Comparison of ENCODE assay signal across 9 cellular contexts in the genomic region with DNA sequence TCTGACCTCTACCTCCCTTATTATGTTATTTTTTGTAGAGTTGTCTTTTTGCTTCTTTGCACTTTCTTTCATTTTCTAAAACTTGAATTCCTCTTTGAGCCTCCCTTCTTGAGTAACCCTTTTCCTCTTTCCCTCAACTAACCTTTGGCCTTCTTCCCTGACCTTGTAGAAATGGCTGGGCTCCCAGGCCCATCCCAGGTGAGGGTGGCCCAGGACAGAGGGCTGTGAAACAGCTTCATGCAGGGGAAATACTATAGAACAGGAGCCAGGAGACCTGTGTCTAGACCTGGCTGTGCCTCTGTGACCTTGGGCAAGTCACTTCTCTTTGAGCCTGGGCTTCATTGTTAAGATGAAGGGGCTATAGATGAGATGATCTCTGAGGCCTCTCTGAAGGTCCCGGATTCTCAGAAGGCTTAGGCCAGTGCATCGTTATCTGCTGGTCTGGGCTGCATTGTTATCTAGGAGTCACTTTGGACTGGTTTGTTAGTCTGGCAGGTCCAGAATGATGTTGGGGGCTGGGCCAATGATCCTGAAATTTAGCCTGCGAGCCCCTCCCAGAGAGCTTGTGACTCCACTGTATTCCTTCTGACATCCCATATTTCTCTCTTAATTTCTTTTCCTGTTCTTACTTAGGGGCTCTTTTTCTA. TPM values are rescaled to one million over a fixed set of nuclear protein-coding genes. Genes with fewer than 3 reads are reported as not detected.
DNase-seq lines count a peak whose midpoint lies in the region; ATAC-seq and TF ChIP-seq lines count a peak whose summit lies in the region.
"Had no signal": no experiment of that assay in that cellular context is flagged by ENCODE, and none has a peak within 500 bp of the region (broad histone marks: within the 10 kb centered on the region; RNA-seq: fewer than 3 reads in every experiment).

No MANE protein-coding gene starts in this region.

- intact Hi-C loops in dendritic cell treated with granulocyte-macrophage colony-stimulating factor and Interleukin-4, amounts not matched to agents 40 ng/mL and 50 ng/mL, for 4 days (cut with micrococcal nuclease), result no loop called here

- H3K9ac ChIP-seq in KMS-11, result no peak overlapping the region

- POLR2A ChIA-PET in naive thymus-derived CD8-positive, alpha-beta T cell (lab: Charles Lee), result interaction anchor here (0.7 to 7.8 kb wide), 6 partner anchors 6 to 79 kb away, joined by 3 to 82 read pairs (median 16); a partner anchor contains a TSS

- peaks cover 33% of the 10 kb centered on the region for H3K36me3 Mint-ChIP-seq in dendritic cell treated with granulocyte-macrophage colony-stimulating factor and Interleukin-4, amounts not matched to agents 40 ng/mL and 50 ng/mL, for 4 days (ENCODE audit: low read depth)
- H3K36me3 Mint-ChIP-seq in naive thymus-derived CD8-positive, alpha-beta T cell, result peaks cover 0 to 11% (median 0%) of the 10 kb centered on the region in 3 donors

- peak overlapping the region; percentile 29 for H3K27ac Mint-ChIP-seq in dendritic cell treated with granulocyte-macrophage colony-stimulating factor and Interleukin-4, amounts not matched to agents 40 ng/mL and 50 ng/mL, for 4 days
- peak overlapping the region; percentile 73 to 94 (median 91) for H3K27ac Mint-ChIP-seq in naive thymus-derived CD8-positive, alpha-beta T cell

- H3K27me3 Mint-ChIP-seq in dendritic cell treated with granulocyte-macrophage colony-stimulating factor and Interleukin-4, amounts not matched to agents 40 ng/mL and 50 ng/mL, for 4 days, result peaks cover 37% of the 10 kb centered on the region
- no peaks in the 10 kb centered on the region for H3K27me3 Mint-ChIP-seq in naive thymus-derived CD8-positive, alpha-beta T cell

- H3K27ac ChIP-seq in ACC112 (ENCODE audit: low read depth, low read length) (no peak overlapping the region), KMS-11 (no peak overlapping the region), SJCRH30 (no peak overlapping the region)

- H3K9me3 Mint-ChIP-seq in dendritic cell treated with granulocyte-macrophage colony-stimulating factor and Interleukin-4, amounts not matched to agents 40 ng/mL and 50 ng/mL, for 4 days, result no peaks in the 10 kb centered on the region
- no peaks in the 10 kb centered on the region for H3K9me3 Mint-ChIP-seq in naive thymus-derived CD8-positive, alpha-beta T cell

- H3K4me3 ChIP-seq in ACC112 (ENCODE audit: low read depth, low read length) (peak overlapping the region; percentile 99), KMS-11 (IDR thresholded peaks at IDR 0.05; ENCODE audit: insufficient read depth, low read depth, low read length) (no peak overlapping the region), SJCRH30 (no peak overlapping the region; the same call in 1 of the 2 replicates)

- no peaks in the 10 kb centered on the region for H3K27me3 ChIP-seq in ACC112 (ENCODE audit: insufficient read depth, low read length)
- H3K27me3 ChIP-seq in KMS-11 (ENCODE audit: insufficient read depth, low read depth), result no peaks in the 10 kb centered on the region
- H3K27me3 ChIP-seq in SJCRH30, result no peaks in the 10 kb centered on the region

- no peaks in the 10 kb centered on the region for H4K20me1 ChIP-seq in KMS-11 (ENCODE audit: insufficient read depth)

- H3K36me3 ChIP-seq in ACC112 (ENCODE audit: insufficient read depth, low read length), result peaks cover 7% of the 10 kb centered on the region; the same call in 1 of the 2 replicates
- H3K36me3 ChIP-seq in KMS-11 (ENCODE audit: insufficient read depth), result no peaks in the 10 kb centered on the region
- peaks cover 29% of the 10 kb centered on the region for H3K36me3 ChIP-seq in SJCRH30

- H3K79me2 ChIP-seq in ACC112 (ENCODE audit: control insufficient read depth, insufficient read depth, low read length, unreplicated experiment), result peaks cover 60% of the 10 kb centered on the region
- H3K79me2 ChIP-seq in KMS-11 (ENCODE audit: insufficient read depth, low read depth), result peaks cover 20% of the 10 kb centered on the region; the same call in 1 of the 2 replicates

- H3K4me2 ChIP-seq in KMS-11, result 0 out of 2 replicates have a peak overlapping the region, but pooled peaks have one; percentile 78

- peaks cover 61% of the 10 kb centered on the region for H3K4me1 Mint-ChIP-seq in dendritic cell treated with granulocyte-macrophage colony-stimulating factor and Interleukin-4, amounts not matched to agents 40 ng/mL and 50 ng/mL, for 4 days (ENCODE audit: low read depth)
- H3K4me1 Mint-ChIP-seq in naive thymus-derived CD8-positive, alpha-beta T cell, result peaks cover 37 to 56% (median 55%) of the 10 kb centered on the region in 4 donors

- peak overlapping the region; percentile 89 for H3K4me3 Mint-ChIP-seq in dendritic cell treated with granulocyte-macrophage colony-stimulating factor and Interleukin-4, amounts not matched to agents 40 ng/mL and 50 ng/mL, for 4 days
- H3K4me3 Mint-ChIP-seq in naive thymus-derived CD8-positive, alpha-beta T cell, result peak overlapping the region in 9 of 10 donors; percentile 74 to 91 (median 86)

- in situ Hi-C loops in KBM-7 (cut with MboI; ENCODE audit: low pct_unique_long_range_greater_than_20kb, low sequenced_read_pairs), result no loop called here

- no peak for TF ChIP-seq CTCF in KMS-11 (conservative IDR thresholded peaks at IDR 0.05; ENCODE audit: low read depth, low read length)

- no peaks in the 10 kb centered on the region for H3K9me3 ChIP-seq in SJCRH30 (replicated peaks)

- DNase-seq in naive thymus-derived CD8-positive, alpha-beta T cell, result no peak
- DNase-seq in SJCRH30 (no peak), NCI-H82 treated with DMSO at 0.1 percent for 48 hours (lab: John Stamatoyannopoulos, UW; ENCODE audit: unreplicated experiment) (no peak), KBM-7 (no peak)
- DNase-seq: GF-D8 had no signal

- no peak for ATAC-seq in naive thymus-derived CD8-positive, alpha-beta T cell
- no peak for ATAC-seq in HG03432 (IDR thresholded peaks at IDR 0.05; ENCODE audit: unreplicated experiment)

- H2AFZ ChIP-seq in ACC112 (ENCODE audit: low read length, unreplicated experiment) (no peak overlapping the region), KMS-11 (ENCODE audit: low read depth) (no peak overlapping the region)

- H3K4me1 ChIP-seq in ACC112 (ENCODE audit: control insufficient read depth, insufficient read depth, low read length, unreplicated experiment) (peaks cover 66% of the 10 kb centered on the region), KMS-11 (ENCODE audit: low read depth, poor library complexity, severe bottlenecking) (peaks cover 29% of the 10 kb centered on the region), SJCRH30 (peaks cover 19% of the 10 kb centered on the region)

RNA-seq across cellular contexts. Expression of a gene that starts 2.2 kb away (rescaled TPM):
- 10 to 100 TPM; 25.7 to 30.3 TPM for total RNA-seq in naive thymus-derived CD8-positive, alpha-beta T cell
- polyA plus RNA-seq in naive thymus-derived CD8-positive, alpha-beta T cell, result 1 to 10 TPM in 2 of 3 donors, under 1 TPM in 1; 0.35 to 1.4 (median 1.1) TPM
- total RNA-seq in SJCRH30 (2014; rRNA removed; shearing (Covaris generic)), result 13.2 and 14.2 TPM in 2 replicates

RNA-seq across cellular contexts. Expression of a gene that starts 13.7 kb away (rescaled TPM):
- total RNA-seq in naive thymus-derived CD8-positive, alpha-beta T cell, result not detected
- not detected for polyA plus RNA-seq in naive thymus-derived CD8-positive, alpha-beta T cell
- total RNA-seq in SJCRH30 (2014; rRNA removed; shearing (Covaris generic)), result not detected in 2 replicates

RNA-seq across cellular contexts. Expression of a gene that starts 13.9 kb away (rescaled TPM):
- total RNA-seq in naive thymus-derived CD8-positive, alpha-beta T cell, result 100 to 1,000 TPM; 518 to 519 TPM
- 100 to 1,000 TPM; 329 to 399 (median 366) TPM for polyA plus RNA-seq in naive thymus-derived CD8-positive, alpha-beta T cell
- 193 and 245 TPM in 2 replicates for total RNA-seq in SJCRH30 (2014; rRNA removed; shearing (Covaris generic))

RNA-seq across cellular contexts. Expression of a gene that starts 15.5 kb away (rescaled TPM):
- 100 to 1,000 TPM; 141 to 144 TPM for total RNA-seq in naive thymus-derived CD8-positive, alpha-beta T cell
- polyA plus RNA-seq in naive thymus-derived CD8-positive, alpha-beta T cell, result 10 to 100 TPM; 19.4 to 29.2 (median 19.7) TPM
- 1.8 and 2.1 TPM in 2 replicates for total RNA-seq in SJCRH30 (2014; rRNA removed; shearing (Covaris generic))

RNA-seq across cellular contexts. Expression of a gene that starts 21.2 kb away (rescaled TPM):
- 100 to 1,000 TPM; 235 to 247 TPM for total RNA-seq in naive thymus-derived CD8-positive, alpha-beta T cell
- polyA plus RNA-seq in naive thymus-derived CD8-positive, alpha-beta T cell, result 100 to 1,000 TPM; 182 to 425 (median 260) TPM
- total RNA-seq in SJCRH30 (2014; rRNA removed; shearing (Covaris generic)), result 0.18 and 0.38 TPM in 2 replicates
